Comparison of ENCODE assay signal across 17 cellular contexts in genomic region chr9:8817335-8817734, GRCh38.
"Had no signal": no experiment of that assay in that cellular context is flagged by ENCODE, and none has a peak within 500 bp of the region (broad histone marks: within the 10 kb centered on the region; RNA-seq: fewer than 3 reads in every experiment).

No MANE protein-coding gene starts in this region.

- DNase-seq: IMR-90, Kasumi-1, KG1, MM.1S, NCI-H1092 treated with DMSO at 0.1 percent for 48 hours, NCI-H1436, NCI-H187, NCI-H2029, NCI-H2081 treated with DMSO at 0.1 percent for 48 hours, NCI-H2227 treated with DMSO at 0.1 percent for 48 hours, NCI-H524, NCI-H526 treated with DMSO at 0.1 percent for 48 hours, NCI-H774, Right ventricle myocardium superior, RPMI8226, SIG-M5 had no signal

- ATAC-seq: HepG2 had no signal
